In the genomic region with DNA sequence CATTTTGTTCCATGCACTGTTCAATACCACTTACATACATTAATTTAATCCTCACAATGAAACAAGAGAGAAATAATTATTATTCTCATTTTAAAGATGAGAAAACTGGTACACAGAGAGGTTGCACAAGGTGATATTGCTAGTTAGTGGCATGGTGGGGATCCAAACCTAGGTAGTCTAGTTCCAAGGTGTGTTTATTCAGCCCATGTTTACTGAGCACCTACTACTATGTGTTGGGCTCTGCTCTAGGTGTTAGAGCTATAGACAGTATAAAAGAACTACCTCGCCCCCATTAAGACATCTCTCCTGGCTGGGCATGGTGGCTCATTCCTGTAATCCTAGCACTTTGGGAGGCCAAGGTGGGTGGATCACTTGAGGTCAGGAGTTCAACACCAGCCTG, we compare ENCODE assay signal across 8 cellular contexts. TPM values are rescaled to one million over a fixed set of nuclear protein-coding genes. Genes with fewer than 3 reads are reported as not detected.
"Had no signal": no experiment of that assay in that cellular context is flagged by ENCODE, and none has a peak within 500 bp of the region (broad histone marks: within the 10 kb centered on the region; RNA-seq: fewer than 3 reads in every experiment).

No MANE protein-coding gene starts in this region.

- H3K4me3 ChIP-seq: GM12878 had no signal

- FAIRE-seq: G401.6, GM12878, GM12891, GM12892, GM18507, GM19239 had no signal

- DNase-seq: GDM1, GF-D8 had no signal

- ATAC-seq: GM12878 had no signal

RNA-seq across cellular contexts. Expression of a gene that starts 3.2 kb away (rescaled TPM):
- polyA plus RNA-seq: GM12878 had no signal
